In the genomic region with DNA sequence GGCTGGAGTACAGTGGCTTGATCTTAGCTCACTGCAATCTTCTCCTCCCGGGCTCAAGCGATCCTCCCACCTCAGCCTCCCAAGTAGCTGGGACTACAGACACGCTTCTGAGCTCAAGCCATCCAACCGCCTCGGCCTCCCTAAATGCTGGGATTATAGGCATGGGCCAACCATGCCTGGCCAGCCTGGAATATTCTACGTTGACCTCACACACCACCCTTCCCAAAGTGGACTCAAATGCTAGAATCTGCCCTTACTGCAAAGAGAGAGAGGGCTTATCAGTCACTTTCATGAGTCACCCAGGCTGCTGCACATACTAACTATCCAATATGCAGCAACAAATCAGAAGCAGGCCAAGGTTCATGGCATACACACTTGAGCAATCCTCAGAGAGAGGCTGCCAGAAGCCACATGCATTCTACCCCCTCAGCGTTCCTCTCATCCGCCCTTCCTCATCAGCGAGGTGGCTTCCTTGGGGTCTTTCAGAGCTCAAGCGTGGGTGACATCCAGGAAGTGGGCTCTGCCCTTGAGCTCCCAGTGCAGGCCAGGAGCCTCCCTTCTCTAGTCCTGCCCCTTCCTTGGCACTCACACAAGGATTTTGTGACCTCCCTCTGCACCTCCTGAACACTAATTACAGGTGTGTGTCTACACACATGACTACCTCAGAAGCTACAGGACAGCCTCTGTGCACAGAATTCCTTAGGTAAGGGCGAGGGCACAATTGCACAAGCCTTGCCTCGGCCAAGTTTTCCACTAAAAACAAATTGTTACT, we compare ENCODE assay signal across 1 cellular context.
TF ChIP-seq lines count a peak whose summit lies in the region.

No MANE protein-coding gene starts in this region.

TF ChIP-seq in K562, 482 proteins besides CTCF, POLR2A, EP300 and RAD21 (continued from another document and continues in another):
- no peak for TF ChIP-seq NR0B1 (IDR thresholded peaks at IDR 0.05; ENCODE audit: partially characterized antibody)
- TF ChIP-seq, protein P1, sequence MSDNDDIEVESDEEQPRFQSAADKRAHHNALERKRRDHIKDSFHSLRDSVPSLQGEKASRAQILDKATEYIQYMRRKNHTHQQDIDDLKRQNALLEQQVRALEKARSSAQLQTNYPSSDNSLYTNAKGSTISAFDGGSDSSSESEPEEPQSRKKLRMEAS (CRISPR knock-in tag; IDR thresholded peaks at IDR 0.05): no peak
- no peak for TF ChIP-seq CHD4 (IDR thresholded peaks at IDR 0.05; ENCODE audit: insufficient read depth, insufficient replicate concordance, low read depth, low read length, poor library complexity, severe bottlenecking)
- no peak for TF ChIP-seq MGA (IDR thresholded peaks at IDR 0.05)
- no peak for TF ChIP-seq ELK3 (CRISPR knock-in tag; IDR thresholded peaks at IDR 0.05)
- TF ChIP-seq NR2C2 (CRISPR knock-in tag; IDR thresholded peaks at IDR 0.05): no peak
- peak; percentile 77; the same call in 1 of the 2 replicates for TF ChIP-seq NR2C2 (tag; IDR thresholded peaks at IDR 0.05)
- TF ChIP-seq CHCHD3 (CRISPR knock-in tag; IDR thresholded peaks at IDR 0.05): no peak
- TF ChIP-seq ZNF263 (CRISPR knock-in tag; IDR thresholded peaks at IDR 0.05; ENCODE audit: borderline replicate concordance): no peak
- peak; percentile 30; the same call in 1 of the 2 replicates for TF ChIP-seq ATF7 (IDR thresholded peaks at IDR 0.05)
- no peak for TF ChIP-seq CREB3 (tag; conservative IDR thresholded peaks at IDR 0.05; ENCODE audit: low read depth)
- TF ChIP-seq CEBPB (tag; IDR thresholded peaks at IDR 0.05): peak; percentile 83
- TF ChIP-seq SNRNP70 (optimal IDR thresholded peaks at IDR 0.05; ENCODE audit: low read depth, low read length): no peak
- TF ChIP-seq CSDE1 (IDR thresholded peaks at IDR 0.05): no peak
- TF ChIP-seq LARP7 (IDR thresholded peaks at IDR 0.05): no peak
- TF ChIP-seq CC2D1A (IDR thresholded peaks at IDR 0.05): no peak
- no peak; the same call in 1 of the 2 replicates for TF ChIP-seq LEF1 (IDR thresholded peaks at IDR 0.05)
- no peak for TF ChIP-seq MED1 (CRISPR knock-in tag; IDR thresholded peaks at IDR 0.05; ENCODE audit: borderline replicate concordance)
- no peak for TF ChIP-seq MIER1 (IDR thresholded peaks at IDR 0.05; ENCODE audit: low read depth)
- no peak for TF ChIP-seq ELF4 (CRISPR knock-in tag; IDR thresholded peaks at IDR 0.05)
- no peak for TF ChIP-seq CBX5 (IDR thresholded peaks at IDR 0.05; ENCODE audit: borderline replicate concordance, low read depth)
- peak; percentile 97 for TF ChIP-seq FOSL1 (tag; conservative IDR thresholded peaks at IDR 0.05)
- no peak for TF ChIP-seq KLF6 (CRISPR knock-in tag; IDR thresholded peaks at IDR 0.05; ENCODE audit: borderline replicate concordance)
- TF ChIP-seq XRCC4 (IDR thresholded peaks at IDR 0.05; ENCODE audit: extremely low read depth, insufficient read depth, insufficient read length): no peak
- TF ChIP-seq ZMIZ1 (IDR thresholded peaks at IDR 0.05; ENCODE audit: low read depth in 2 of 2, low read length in 2 of 2): no peak
- no peak for TF ChIP-seq SLC30A9 (CRISPR knock-in tag; IDR thresholded peaks at IDR 0.05)
- TF ChIP-seq ZNF780A (CRISPR knock-in tag; IDR thresholded peaks at IDR 0.05): no peak
- TF ChIP-seq FUS (optimal IDR thresholded peaks at IDR 0.05; ENCODE audit: low read depth, low read length): no peak
- TF ChIP-seq LCOR (CRISPR knock-in tag; IDR thresholded peaks at IDR 0.05): no peak
- TF ChIP-seq ZNF764 (CRISPR knock-in tag; IDR thresholded peaks at IDR 0.05; ENCODE audit: low read depth): no peak
- TF ChIP-seq NRF1 (conservative IDR thresholded peaks at IDR 0.05 in 1 of 2, IDR thresholded peaks at IDR 0.05 in 1 of 2): peak; percentile 25; a peak in 2 of 4 replicates
- no peak for TF ChIP-seq ARID4B (CRISPR knock-in tag; IDR thresholded peaks at IDR 0.05)
- no peak for TF ChIP-seq MCM7 (IDR thresholded peaks at IDR 0.05)
